ENCODE assay signal across 20 cellular contexts in the genomic region with DNA sequence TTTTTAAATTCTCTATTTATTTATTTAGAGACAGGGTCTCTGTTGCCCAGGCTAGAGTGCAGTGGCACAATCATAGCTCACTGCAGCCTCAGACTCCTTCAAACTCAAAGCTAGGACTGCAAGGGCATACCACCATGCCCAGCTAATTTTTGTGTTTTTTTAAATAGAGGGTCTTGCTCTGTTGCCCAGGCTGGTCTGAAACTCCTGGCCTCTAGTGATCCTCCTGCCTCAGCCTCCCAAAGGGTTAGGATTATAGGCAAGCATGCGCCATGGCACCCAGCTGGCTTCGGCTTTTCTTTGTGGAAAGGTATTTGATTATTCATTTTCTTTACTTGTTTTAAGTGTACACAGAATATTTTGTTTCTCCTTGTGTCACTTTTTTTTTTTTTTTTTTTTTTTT. TPM values are rescaled to one million over a fixed set of nuclear protein-coding genes. Genes with fewer than 3 reads are reported as not detected.
DNase-seq lines count a peak whose midpoint lies in the region; ATAC-seq, FAIRE-seq and TF ChIP-seq lines count a peak whose summit lies in the region.
"Had no signal": no experiment of that assay in that cellular context is flagged by ENCODE, and none has a peak within 500 bp of the region (broad histone marks: within the 10 kb centered on the region; RNA-seq: fewer than 3 reads in every experiment).

No MANE protein-coding gene starts in this region.

- TF ChIP-seq EP300 in K562 (IDR thresholded peaks at IDR 0.05; ENCODE audit: low read length): no peak

- intact Hi-C loops in K562 (cut with micrococcal nuclease): no loop called here

- H2AFZ ChIP-seq in K562 (ENCODE audit: low read depth, low read length): no peak overlapping the region

- no peak for TF ChIP-seq RAD21 in K562 (CRISPR knock-in tag; conservative IDR thresholded peaks at IDR 0.05 in 1 of 2, IDR thresholded peaks at IDR 0.05 in 1 of 2)

- H3K36me3 ChIP-seq in HEK293 (ENCODE audit: control insufficient read depth in 2 of 2, insufficient read depth in 1 of 2, low read length in 2 of 2) (peaks cover 46 to 51% of the 10 kb centered on the region in 2 experiments), K562 (ENCODE audit: control insufficient read depth, insufficient read depth, low read length) (peaks cover 45% of the 10 kb centered on the region)

- WGBS in K562 (ENCODE audit: insufficient coverage, low coverage, missing lambda C conversion rate): 92% methylated on average over 2 of the region's 2 CpGs

- CTCF ChIA-PET in HEK293 (lab: Yijun Ruan, JAX): interaction anchor here (0.6 kb wide), 1 partner anchor 40 kb away, joined by 3 read pairs; no protein-coding TSS in a partner anchor
- CTCF ChIA-PET in K562 (lab: Yijun Ruan, JAX; ENCODE audit: low intra/inter-chr PET ratio): no interaction called here

- H3K9me3 ChIP-seq in HEK293 (ENCODE audit: control insufficient read depth, insufficient read depth, low read depth, low read length) (no peaks in the 10 kb centered on the region), K562 (replicated peaks; ENCODE audit: control insufficient read depth, insufficient read depth, low read depth, low read length) (no peaks in the 10 kb centered on the region; the same call in 1 of the 2 replicates)
- H3K9me3 ChIP-seq: A549, Caco-2 had no signal

- peak; percentile 47 for DNase-seq in activated effector memory CD4-positive, alpha-beta T cell treated with anti-CD3 and anti-CD28 coated beads, Interleukin-2, amount 50 U/mL, for 16 hours
- DNase-seq in activated effector memory CD4-positive, alpha-beta T cell treated with Interleukin-2 at 50 U/mL for 16 hours: no peak
- DNase-seq in K562 (ENCODE audit: extremely low read depth in 1 of 4, low spot score in 3 of 4): no peak
- DNase-seq: AML-193; Caco-2; Calu3; CD4-positive, alpha-beta T cell; CD8-positive, alpha-beta T cell; DMS79 treated with DMSO at 0.1 percent for 48 hours; GF-D8 had no signal

- no peaks in the 10 kb centered on the region for H3K27me3 ChIP-seq in K562 (ENCODE audit: control insufficient read depth in 2 of 2, insufficient read depth in 2 of 2, low read length in 2 of 2)
- H3K27me3 ChIP-seq: BLaER1 treated with 17β-estradiol and CSF1 and Interleukin-3, amounts not matched to agents 10 nM and 100 nM had no signal

- H3K79me2 ChIP-seq in K562 (ENCODE audit: control insufficient read depth, insufficient read depth, low read length): peaks cover 69% of the 10 kb centered on the region

- in situ Hi-C loops in K562 (cut with MboI): no loop called here

- H3K4me2 ChIP-seq in K562 (ENCODE audit: insufficient read depth, low read length): no peak overlapping the region
- H3K4me2 ChIP-seq: A549; BLaER1 treated with 17β-estradiol and CSF1 and Interleukin-3, amounts not matched to agents 10 nM and 100 nM had no signal

- no peaks in the 10 kb centered on the region for H4K20me1 ChIP-seq in K562 (replicated peaks; ENCODE audit: control insufficient read depth, insufficient read depth, low read length)

- TF ChIP-seq POLR2A in K562 (conservative IDR thresholded peaks at IDR 0.05): no peak

- H3K9me1 ChIP-seq in K562 (ENCODE audit: control insufficient read depth, insufficient read depth, low read length): no peaks in the 10 kb centered on the region

- H3K27ac ChIP-seq in HEK293 (ENCODE audit: extremely low read depth, low read depth, low read length) (no peak overlapping the region), K562 (ENCODE audit: extremely low read depth, low read depth, low read length) (no peak overlapping the region)
- H3K27ac ChIP-seq: 22Rv1; A549; BLaER1 treated with 17β-estradiol and CSF1 and Interleukin-3, amounts not matched to agents 10 nM and 100 nM; C4-2B had no signal

- no peak overlapping the region for H3K9ac ChIP-seq in K562 (ENCODE audit: insufficient read depth in 1 of 2, low read depth in 2 of 2, low read length in 2 of 2)
- H3K9ac ChIP-seq: BLaER1 treated with 17β-estradiol and CSF1 and Interleukin-3, amounts not matched to agents 10 nM and 100 nM had no signal

- ATAC-seq in K562 (no peak), GM19328 (IDR thresholded peaks at IDR 0.05; ENCODE audit: unreplicated experiment) (no peak)
- ATAC-seq: A549; CD8-positive, alpha-beta T cell had no signal

- H3K4me3 ChIP-seq in HEK293 (ENCODE audit: low read depth, low read length) (no peak overlapping the region), K562 (no peak overlapping the region)
- H3K4me3 ChIP-seq: A549; BLaER1 treated with 17β-estradiol and CSF1 and Interleukin-3, amounts not matched to agents 10 nM and 100 nM had no signal

- BruUV-seq in K562 (replicated peaks; lab: Mats Ljungman, UMichigan): no TSS peak

- no peak for FAIRE-seq in K562 (lab: Jason Lieb, UNC)
- FAIRE-seq: A549, D721Med, G401.6, GM12891, GM19239 had no signal

- POLR2A ChIA-PET in HEK293 (lab: Yijun Ruan, JAX): interaction anchor here (0.5 to 1.7 kb wide), 5 partner anchors 8 to 325 kb away, joined by 3 to 10 read pairs (median 4); no protein-coding TSS in a partner anchor
- POLR2A ChIA-PET in K562 (lab: Yijun Ruan, JAX): interaction anchor here (0.7 kb wide), 1 partner anchor 9 kb away, joined by 3 read pairs; no protein-coding TSS in a partner anchor

- TF ChIP-seq CTCF in HEK293 (tag by site-specific recombination; IDR thresholded peaks at IDR 0.05) (no peak), K562 (IDR thresholded peaks at IDR 0.05 in 2 of 3, conservative IDR thresholded peaks at IDR 0.05 in 1 of 3; ENCODE audit: insufficient read depth in 2 of 3, low read depth in 1 of 3, low read length in 3 of 3) (no peak)

- no peaks in the 10 kb centered on the region for H3K4me1 ChIP-seq in HEK293 (ENCODE audit: control insufficient read depth, insufficient read depth, low read length)
- peaks cover 20% of the 10 kb centered on the region in 2 experiments; a peak in 4 of 5 replicates for H3K4me1 ChIP-seq in K562 (replicated peaks in 1 of 2; ENCODE audit: control insufficient read depth in 2 of 2, insufficient read depth in 2 of 2, low read length in 2 of 2)

TF ChIP-seq in K562, 482 proteins besides CTCF, POLR2A, EP300 and RAD21 (continues in another document):
- TF ChIP-seq ARID1B (IDR thresholded peaks at IDR 0.05): no peak
- peak; percentile 45 for TF ChIP-seq RBM25 (IDR thresholded peaks at IDR 0.05; ENCODE audit: low read depth, low read length, severe bottlenecking)

RNA-seq across cellular contexts. Expression of a gene that starts 5.2 kb away (rescaled TPM):
- 84.4 and 88.6 TPM in 2 replicates for total RNA-seq in K562 (2011; cell fraction: chromatin; rRNA removed; ENCODE audit: low replicate concordance)
- 41.8 and 47.2 TPM in 2 replicates for total RNA-seq in K562 (2011; cell fraction: nucleolus; rRNA removed)
- 67.8 and 84.8 TPM in 2 replicates for total RNA-seq in K562 (2011; cell fraction: nucleoplasm; rRNA removed)
- 19.5 and 29.8 TPM in 2 replicates for total RNA-seq in K562 (2014; rRNA removed)
- 20.1 and 23.1 TPM in 2 replicates for total RNA-seq in K562 (2014; rRNA removed; fragmentation: Illumina TruSeq; extraction: Trizol)
- 20.8 and 21.8 TPM in 2 replicates for total RNA-seq in K562 (2015; rRNA removed; fragmentation: Illumina TruSeq; extraction: Trizol)
- total RNA-seq in K562 (2021): 20.5 and 21.1 TPM in 2 replicates
- polyA plus RNA-seq in K562 (2011; rRNA removed): 21.7 and 24.6 TPM in 2 replicates
- polyA plus RNA-seq in K562 (2011; cell fraction: cytosol; rRNA removed): 21.5 and 22.3 TPM in 2 replicates
- 27.9 and 29.2 TPM in 2 replicates for polyA plus RNA-seq in K562 (2011; cell fraction: nucleus; rRNA removed)
- 16.4 and 19.9 TPM in 2 replicates for polyA plus RNA-seq in K562 (2012)
- 24.8 and 25.1 TPM in 2 replicates for polyA plus RNA-seq in K562 (2014; fragmentation: Illumina TruSeq; extraction: Trizol)
- 1 to 10 TPM; 5.0 to 6.5 TPM for polyA plus RNA-seq in K562 (2014; fragmentation: Nextera tagmentation; extraction: Ambion mirVana)
- 16.8 and 20.2 TPM in 2 replicates for polyA plus RNA-seq in K562 (2014; rRNA removed)
- polyA minus RNA-seq in K562 (2011; rRNA and poly(A)+ RNA removed): 24.4 and 25.1 TPM in 2 replicates
- polyA minus RNA-seq in K562 (2011; cell fraction: cytosol; rRNA and poly(A)+ RNA removed): 11.6 and 18.0 TPM in 2 replicates
- polyA minus RNA-seq in K562 (2011; cell fraction: nucleus; rRNA and poly(A)+ RNA removed): 14.3 and 22.0 TPM in 2 replicates

RNA-seq across cellular contexts. Expression of a gene that starts 21.1 kb away (rescaled TPM):
- 63.6 and 136 TPM in 2 replicates for total RNA-seq in K562 (2011; cell fraction: chromatin; rRNA removed; ENCODE audit: low replicate concordance)
- 26.2 and 34.3 TPM in 2 replicates for total RNA-seq in K562 (2011; cell fraction: nucleolus; rRNA removed)
- 68.0 and 110 TPM in 2 replicates for total RNA-seq in K562 (2011; cell fraction: nucleoplasm; rRNA removed)
- total RNA-seq in K562 (2014; rRNA removed): 28.5 and 33.3 TPM in 2 replicates
- 51.7 and 52.3 TPM in 2 replicates for total RNA-seq in K562 (2014; rRNA removed; fragmentation: Illumina TruSeq; extraction: Trizol)
- 41.6 and 49.2 TPM in 2 replicates for total RNA-seq in K562 (2015; rRNA removed; fragmentation: Illumina TruSeq; extraction: Trizol)
- total RNA-seq in K562 (2021): 44.8 and 46.3 TPM in 2 replicates
- 31.1 and 33.5 TPM in 2 replicates for polyA plus RNA-seq in K562 (2011; rRNA removed)
- 7.2 and 16.6 TPM in 2 replicates for polyA plus RNA-seq in K562 (2011; cell fraction: cytosol; rRNA removed)
- polyA plus RNA-seq in K562 (2011; cell fraction: nucleus; rRNA removed): 35.3 and 51.1 TPM in 2 replicates
- polyA plus RNA-seq in K562 (2012): 21.9 and 25.1 TPM in 2 replicates
- polyA plus RNA-seq in K562 (2014; fragmentation: Illumina TruSeq; extraction: Trizol): 37.6 and 43.7 TPM in 2 replicates
- polyA plus RNA-seq in K562 (2014; fragmentation: Nextera tagmentation; extraction: Ambion mirVana): 10 to 100 TPM; 14.9 to 23.6 TPM
- polyA plus RNA-seq in K562 (2014; rRNA removed): 34.0 and 36.8 TPM in 2 replicates
- 47.1 and 79.1 TPM in 2 replicates for polyA minus RNA-seq in K562 (2011; rRNA and poly(A)+ RNA removed)
- polyA minus RNA-seq in K562 (2011; cell fraction: cytosol; rRNA and poly(A)+ RNA removed): 20.4 and 21.0 TPM in 2 replicates
- 22.8 and 45.4 TPM in 2 replicates for polyA minus RNA-seq in K562 (2011; cell fraction: nucleus; rRNA and poly(A)+ RNA removed)

RNA-seq across cellular contexts. Expression of a gene that starts 59.0 kb away (rescaled TPM):
- 41.6 and 132 TPM in 2 replicates for total RNA-seq in K562 (2011; cell fraction: chromatin; rRNA removed; ENCODE audit: low replicate concordance)
- total RNA-seq in K562 (2011; cell fraction: nucleolus; rRNA removed): 128 and 136 TPM in 2 replicates
- 69.4 and 76.7 TPM in 2 replicates for total RNA-seq in K562 (2011; cell fraction: nucleoplasm; rRNA removed)
- total RNA-seq in K562 (2014; rRNA removed): 19.1 and 25.8 TPM in 2 replicates
- 2.5 and 5.2 TPM in 2 replicates for total RNA-seq in K562 (2014; rRNA removed; fragmentation: Illumina TruSeq; extraction: Trizol)
- 7.5 and 7.8 TPM in 2 replicates for total RNA-seq in K562 (2015; rRNA removed; fragmentation: Illumina TruSeq; extraction: Trizol)
- 32.2 and 35.4 TPM in 2 replicates for total RNA-seq in K562 (2021)
- polyA plus RNA-seq in K562 (2011; rRNA removed): 14.8 and 21.0 TPM in 2 replicates
- polyA plus RNA-seq in K562 (2011; cell fraction: cytosol; rRNA removed): 21.8 and 41.8 TPM in 2 replicates
- polyA plus RNA-seq in K562 (2011; cell fraction: nucleus; rRNA removed): 77.2 and 115 TPM in 2 replicates
- polyA plus RNA-seq in K562 (2012): 11.4 and 14.2 TPM in 2 replicates
- polyA plus RNA-seq in K562 (2014; fragmentation: Illumina TruSeq; extraction: Trizol): 7.0 and 15.9 TPM in 2 replicates
- under 1 TPM; 0.76 to 0.89 TPM for polyA plus RNA-seq in K562 (2014; fragmentation: Nextera tagmentation; extraction: Ambion mirVana)
- 17.9 and 24.9 TPM in 2 replicates for polyA plus RNA-seq in K562 (2014; rRNA removed)
- 7.1 and 8.8 TPM in 2 replicates for polyA minus RNA-seq in K562 (2011; rRNA and poly(A)+ RNA removed)
- 19.2 and 19.8 TPM in 2 replicates for polyA minus RNA-seq in K562 (2011; cell fraction: cytosol; rRNA and poly(A)+ RNA removed)
- polyA minus RNA-seq in K562 (2011; cell fraction: nucleus; rRNA and poly(A)+ RNA removed): 29.4 and 31.4 TPM in 2 replicates
